In genomic region chr4:9406491-9406890, GRCh38 we compare ENCODE assay signal across 2 cellular contexts. TPM values are rescaled to one million over a fixed set of nuclear protein-coding genes. Genes with fewer than 3 reads are reported as not detected.
"Had no signal": no experiment of that assay in that cellular context is flagged by ENCODE, and none has a peak within 500 bp of the region (broad histone marks: within the 10 kb centered on the region; RNA-seq: fewer than 3 reads in every experiment).

No MANE protein-coding gene starts in this region.

RNA-seq across cellular contexts. Expression of gene DEFB131A, which starts 37.7 kb away (rescaled TPM):
- total RNA-seq: G401, GM12878 had no signal
- polyA plus RNA-seq: GM12878 had no signal

RNA-seq across cellular contexts. Expression of gene USP17L30, which starts 43.6 kb away (rescaled TPM):
- total RNA-seq: G401, GM12878 had no signal
- polyA plus RNA-seq: GM12878 had no signal

RNA-seq across cellular contexts. Expression of gene USP17L29, which starts 53.1 kb away (rescaled TPM):
- total RNA-seq: G401, GM12878 had no signal
- polyA plus RNA-seq: GM12878 had no signal

RNA-seq across cellular contexts. Expression of gene USP17L28, which starts 57.8 kb away (rescaled TPM):
- total RNA-seq: G401, GM12878 had no signal
- polyA plus RNA-seq: GM12878 had no signal
